16 cellular contexts compared by ENCODE assay signal in the genomic region with DNA sequence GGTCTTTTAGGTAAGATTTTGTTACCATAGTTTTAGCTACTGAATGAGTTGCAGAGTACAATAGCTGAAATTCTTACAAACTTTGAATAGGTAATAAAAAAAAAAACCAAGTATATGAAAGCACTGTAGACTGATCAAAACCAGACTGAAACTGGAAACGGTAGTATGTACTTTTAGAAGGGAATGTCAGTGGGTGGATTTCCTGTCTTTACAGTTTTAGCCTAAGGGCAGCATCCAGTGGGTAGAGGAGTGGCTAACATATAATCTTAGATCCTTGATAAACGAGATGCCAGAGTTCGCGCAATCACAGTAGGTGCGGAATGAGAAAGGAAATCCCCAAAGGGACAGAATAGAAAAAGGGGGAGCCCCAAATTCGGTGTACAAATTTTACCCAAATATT.
DNase-seq lines count a peak whose midpoint lies in the region; ATAC-seq and TF ChIP-seq lines count a peak whose summit lies in the region.
"Had no signal": no experiment of that assay in that cellular context is flagged by ENCODE, and none has a peak within 500 bp of the region (broad histone marks: within the 10 kb centered on the region; RNA-seq: fewer than 3 reads in every experiment).

No MANE protein-coding gene starts in this region.

- CTCF ChIA-PET in A673 (lab: Charles Lee) = no interaction called here
- CTCF ChIA-PET in PC-3 (lab: Charles Lee) = no interaction called here

- no peak overlapping the region for H3K4me3 ChIP-seq in A673 (ENCODE audit: low read depth, low read length, poor library complexity, severe bottlenecking)
- no peak overlapping the region for H3K4me3 ChIP-seq in PC-3 (ENCODE audit: low read length)
- H3K4me3 ChIP-seq in epithelial cell of esophagus (ENCODE audit: low read length) = no peak overlapping the region
- no peak overlapping the region for H3K4me3 ChIP-seq in heart left ventricle
- H3K4me3 ChIP-seq in suprapubic skin = no peak overlapping the region
- H3K4me3 ChIP-seq: BLaER1 treated with 17β-estradiol and CSF1 and Interleukin-3, amounts not matched to agents 10 nM and 100 nM had no signal

- H2AFZ ChIP-seq in PC-3 (ENCODE audit: low read length) = no peak overlapping the region

- no peak overlapping the region for H3K4me2 ChIP-seq in PC-3 (ENCODE audit: low read length)
- H3K4me2 ChIP-seq: BLaER1 treated with 17β-estradiol and CSF1 and Interleukin-3, amounts not matched to agents 10 nM and 100 nM; SK-N-SH had no signal

- TF ChIP-seq POLR2A in heart left ventricle (IDR thresholded peaks at IDR 0.05) = no peak
- TF ChIP-seq POLR2A in suprapubic skin (IDR thresholded peaks at IDR 0.05) = no peak

- intact Hi-C loops in A673 (cut with micrococcal nuclease; ENCODE audit: unreplicated experiment) = no loop called here
- intact Hi-C loops in PC-3 (cut with micrococcal nuclease) = no loop called here
- intact Hi-C loops in heart left ventricle (cut with DNase I) = no loop called here

- TF ChIP-seq CTCF in A673 (conservative IDR thresholded peaks at IDR 0.05; ENCODE audit: low read depth, low read length) (no peak), PC-3 (conservative IDR thresholded peaks at IDR 0.05; ENCODE audit: low read depth, low read length) (no peak), epithelial cell of esophagus (IDR thresholded peaks at IDR 0.05; ENCODE audit: insufficient read depth, low read depth, low read length, missing control alignments) (no peak), heart left ventricle (IDR thresholded peaks at IDR 0.05) (no peak), suprapubic skin (IDR thresholded peaks at IDR 0.05) (no peak)

- H3K4me1 ChIP-seq in A673 (ENCODE audit: insufficient read depth, low read length, poor library complexity, severe bottlenecking) (peaks cover 4% of the 10 kb centered on the region), PC-3 (ENCODE audit: insufficient read depth, low read length) (no peaks in the 10 kb centered on the region), heart left ventricle (no peaks in the 10 kb centered on the region), suprapubic skin (no peaks in the 10 kb centered on the region)
- H3K4me1 ChIP-seq: BLaER1 treated with 17β-estradiol and CSF1 and Interleukin-3, amounts not matched to agents 10 nM and 100 nM had no signal

- ATAC-seq in PC-3 (no peak), heart left ventricle (no peak)
- ATAC-seq: Right ventricle myocardium inferior had no signal

- no peaks in the 10 kb centered on the region for H3F3A ChIP-seq in PC-3 (ENCODE audit: low read length, unreplicated experiment)

- no peaks in the 10 kb centered on the region for H4K20me1 ChIP-seq in PC-3 (ENCODE audit: low read length)
- H4K20me1 ChIP-seq: BLaER1 treated with 17β-estradiol and CSF1 and Interleukin-3, amounts not matched to agents 10 nM and 100 nM had no signal

- no peak for TF ChIP-seq EP300 in suprapubic skin (IDR thresholded peaks at IDR 0.05)

- H3K36me3 ChIP-seq in A673 (ENCODE audit: insufficient read depth, low read length, poor library complexity, severe bottlenecking) (peaks cover 5% of the 10 kb centered on the region), PC-3 (ENCODE audit: low read depth, low read length) (peaks cover 6% of the 10 kb centered on the region), heart left ventricle (no peaks in the 10 kb centered on the region), suprapubic skin (no peaks in the 10 kb centered on the region)

- BruUV-seq in A673 (replicated peaks; lab: Mats Ljungman, UMichigan) (no TSS peak), PC-3 (replicated peaks; lab: Mats Ljungman, UMichigan) (no TSS peak)

- WGBS in heart left ventricle, 4 donors = 84 to 90% (median 85%) methylated on average over 6 of the region's 6 CpGs
- 70% methylated on average over 6 of the region's 6 CpGs for WGBS in suprapubic skin

- H3K79me2 ChIP-seq in PC-3 (ENCODE audit: low read length) = no peaks in the 10 kb centered on the region

- POLR2A ChIA-PET in A673 (lab: Charles Lee; ENCODE audit: low non-redundant PET) = interaction anchor here (0.6 kb wide), 1 partner anchor 980 kb away, joined by 4 read pairs; no protein-coding TSS in a partner anchor
- POLR2A ChIA-PET in PC-3 (lab: Charles Lee; ENCODE audit: unreplicated experiment) = no interaction called here

- no peaks in the 10 kb centered on the region for H3K9me2 ChIP-seq in PC-3 (replicated peaks; ENCODE audit: low read length)
- H3K9me2 ChIP-seq: SK-N-SH had no signal

- DNase-seq in A673 (ENCODE audit: low spot score) = peak; percentile 83
- DNase-seq in ELF-1 (ENCODE audit: low read depth, low spot score) = peak; percentile 4
- DNase-seq in PC-3 = peak; percentile 9
- peak; percentile 61 for DNase-seq in epithelial cell of esophagus (ENCODE audit: low read depth)
- DNase-seq in activated naive CD4-positive, alpha-beta T cell treated with Interleukin-2 at 50 U/mL for 16 hours = no peak
- DNase-seq in heart left ventricle = no peak
- no peak for DNase-seq in suprapubic skin (ENCODE audit: low spot score in 2 of 2)
- DNase-seq: H7, MV-4-11, NCI-H1417, NCI-H187 treated with DMSO at 0.1 percent for 48 hours, NCI-H526 treated with DMSO at 0.1 percent for 48 hours, SK-N-SH had no signal

- no peaks in the 10 kb centered on the region for H3K27me3 ChIP-seq in A673 (replicated peaks; ENCODE audit: insufficient read depth, low read depth, low read length, poor library complexity)
- no peaks in the 10 kb centered on the region for H3K27me3 ChIP-seq in PC-3 (ENCODE audit: low read length)
- H3K27me3 ChIP-seq in heart left ventricle = no peaks in the 10 kb centered on the region
- no peaks in the 10 kb centered on the region for H3K27me3 ChIP-seq in suprapubic skin
- H3K27me3 ChIP-seq: BLaER1 treated with 17β-estradiol and CSF1 and Interleukin-3, amounts not matched to agents 10 nM and 100 nM had no signal

- H3K9me3 ChIP-seq in A673 (ENCODE audit: low read depth, low read length, poor library complexity, severe bottlenecking) (peaks cover 5% of the 10 kb centered on the region), PC-3 (ENCODE audit: low read length) (no peaks in the 10 kb centered on the region), heart left ventricle (peaks cover 0 to 23% (median 10%) of the 10 kb centered on the region in 12 donors), suprapubic skin (no peaks in the 10 kb centered on the region)
- H3K9me3 ChIP-seq: SK-N-SH had no signal

- H3K9ac ChIP-seq in PC-3 (ENCODE audit: low read length) = no peak overlapping the region
- H3K9ac ChIP-seq: BLaER1 treated with 17β-estradiol and CSF1 and Interleukin-3, amounts not matched to agents 10 nM and 100 nM; SK-N-SH had no signal

- H3K27ac ChIP-seq in A673 (ENCODE audit: low read depth, low read length, poor library complexity, severe bottlenecking) (no peak overlapping the region), PC-3 (ENCODE audit: low read length) (no peak overlapping the region), heart left ventricle (no peak overlapping the region), suprapubic skin (no peak overlapping the region)
- H3K27ac ChIP-seq: BLaER1 treated with 17β-estradiol and CSF1 and Interleukin-3, amounts not matched to agents 10 nM and 100 nM; HL-60 had no signal

Comparison
In these comparisons a context has a peak if more than half of its experiments do, and no peak if none do; other contexts are left out.
1. DNase-seq: peak in A673 (single experiment), ELF-1 (single experiment), PC-3 (single experiment) and epithelial cell of esophagus (single experiment); none in activated naive CD4-positive, alpha-beta T cell treated with Interleukin-2 at 50 U/mL for 16 hours (single experiment), heart left ventricle (0 of 5) and suprapubic skin (0 of 2).